18 cellular contexts compared by ENCODE assay signal in the genomic region with DNA sequence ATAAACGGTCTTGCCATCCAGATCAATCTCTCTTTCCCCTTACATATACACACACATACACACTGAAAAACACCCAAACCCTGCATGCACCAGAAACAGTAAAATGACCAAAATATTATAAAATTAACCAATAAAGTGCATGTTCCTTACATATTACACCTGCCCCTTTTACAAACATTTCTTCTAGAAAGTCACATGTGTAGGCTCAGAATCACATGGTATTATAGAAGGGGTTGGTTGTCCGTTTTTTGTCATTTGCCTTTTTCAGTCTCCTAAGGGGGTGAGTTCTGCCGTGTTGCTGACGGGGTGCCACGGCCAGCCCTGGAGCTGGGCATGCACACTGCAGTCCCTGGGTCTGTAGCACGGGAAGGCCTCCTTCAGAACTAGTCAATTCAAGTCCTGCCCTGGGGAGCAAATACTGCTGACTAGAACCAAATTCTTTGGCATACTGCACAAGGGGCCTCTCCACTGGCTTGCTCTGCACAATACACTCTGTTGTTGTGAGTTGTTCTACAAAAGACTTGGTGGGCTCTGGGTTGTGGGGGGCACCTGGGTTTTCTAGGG. TPM values are rescaled to one million over a fixed set of nuclear protein-coding genes. Genes with fewer than 3 reads are reported as not detected.
A peak's percentile ranks its signal among the peaks of the same experiment; 100 is the strongest.
DNase-seq lines count a peak whose midpoint lies in the region; ATAC-seq and FAIRE-seq lines count a peak whose summit lies in the region.
"Had no signal": no experiment of that assay in that cellular context is flagged by ENCODE, and none has a peak within 500 bp of the region (broad histone marks: within the 10 kb centered on the region; RNA-seq: fewer than 3 reads in every experiment).

No MANE protein-coding gene starts in this region.

- H3K4me1 Mint-ChIP-seq in activated CD4-positive, alpha-beta T cell treated with anti-CD3 and anti-CD28 coated beads, Interleukin-2, amount 10 ng/mL, durations not matched to agents 24 days and 14 days, result peaks cover 34% of the 10 kb centered on the region
- H3K4me1 Mint-ChIP-seq in activated CD4-positive, alpha-beta T cell treated with anti-CD3 and anti-CD28 coated beads for 36 hours, result peaks cover 37% of the 10 kb centered on the region
- peaks cover 36% of the 10 kb centered on the region for H3K4me1 Mint-ChIP-seq in stimulated activated naive CD8-positive, alpha-beta T cell treated with anti-CD3 and anti-CD28 coated beads, Interleukin-15, Interleukin-2, amounts not matched to agents 100 ng/mL and 50 ng/mL, for 24 hours (ENCODE audit: low read depth)
- H3K4me1 Mint-ChIP-seq in activated CD8-positive, alpha-beta memory T cell treated with anti-CD3 and anti-CD28 coated beads, Interleukin-2, amount 10 ng/mL, durations not matched to agents 7 days and 5 days, result peaks cover 28% of the 10 kb centered on the region

- H2AK5ac ChIP-seq in trophoblast cell (ENCODE audit: low read length), result no peak overlapping the region

- peak overlapping the region; percentile 17 for H3K18ac ChIP-seq in trophoblast cell (ENCODE audit: low read length)

- FAIRE-seq in frontal cortex (lab: Jason Lieb, UNC), result no peak
- FAIRE-seq: G401.6, K562 had no signal

- no peak overlapping the region for H3K4me2 ChIP-seq in trophoblast cell (ENCODE audit: low read length)
- H3K4me2 ChIP-seq: BLaER1 had no signal

- H3K79me1 ChIP-seq in trophoblast cell (ENCODE audit: low read length), result no peaks in the 10 kb centered on the region

- H3K36me3 Mint-ChIP-seq in activated CD4-positive, alpha-beta T cell treated with anti-CD3 and anti-CD28 coated beads, Interleukin-2, amount 10 ng/mL, durations not matched to agents 24 days and 14 days (ENCODE audit: low read depth), result peaks cover 49% of the 10 kb centered on the region
- H3K36me3 Mint-ChIP-seq in activated CD4-positive, alpha-beta T cell treated with anti-CD3 and anti-CD28 coated beads for 36 hours (ENCODE audit: low read depth), result peaks cover 23% of the 10 kb centered on the region
- H3K36me3 Mint-ChIP-seq in stimulated activated naive CD8-positive, alpha-beta T cell treated with anti-CD3 and anti-CD28 coated beads, Interleukin-15, Interleukin-2, amounts not matched to agents 100 ng/mL and 50 ng/mL, for 24 hours (ENCODE audit: low read depth), result peaks cover 42% of the 10 kb centered on the region
- peaks cover 30% of the 10 kb centered on the region for H3K36me3 Mint-ChIP-seq in activated CD8-positive, alpha-beta memory T cell treated with anti-CD3 and anti-CD28 coated beads, Interleukin-2, amount 10 ng/mL, durations not matched to agents 7 days and 5 days

- DNase-seq in activated CD4-positive, alpha-beta T cell treated with anti-CD3 and anti-CD28 coated beads, Interleukin-2, amount 10 ng/mL, durations not matched to agents 24 days and 14 days, result peak; percentile 48
- DNase-seq in activated CD4-positive, alpha-beta T cell treated with anti-CD3 and anti-CD28 coated beads for 36 hours, result no peak
- DNase-seq in stimulated activated naive CD8-positive, alpha-beta T cell treated with anti-CD3 and anti-CD28 coated beads, Interleukin-15, Interleukin-2, amounts not matched to agents 100 U/mL and 50 U/mL, for 24 hours, result no peak
- no peak for DNase-seq in trophoblast cell
- DNase-seq in frontal cortex (ENCODE audit: low spot score in 2 of 2), result no peak
- no peak for DNase-seq in activated CD8-positive, alpha-beta memory T cell treated with anti-CD3 and anti-CD28 coated beads, Interleukin-2, amount 10 ng/mL, durations not matched to agents 7 days and 5 days
- DNase-seq: DMS79 treated with DMSO at 0.1 percent for 48 hours; GM23248; NCI-H1417; NCI-H187 treated with DMSO at 0.1 percent for 48 hours; NK-92 treated with Interleukin-12 subunit alpha and Interleukin-12 subunit beta, amount 100 ng/mL, for 24 hours had no signal

- H4K12ac ChIP-seq in trophoblast cell (ENCODE audit: low read depth, low read length), result no peak overlapping the region

- H2BK120ac ChIP-seq in trophoblast cell (ENCODE audit: insufficient read depth, low read length, poor library complexity), result no peak overlapping the region

- no CpG with 5 or more reads among the region's 6 CpGs for WGBS in trophoblast cell (ENCODE audit: extremely low coverage, insufficient coverage, insufficient read length)

- H3K27ac ChIP-seq in trophoblast cell (ENCODE audit: low read depth, low read length), result no peak overlapping the region
- H3K27ac ChIP-seq: 22Rv1, BLaER1, GM23248 had no signal

- H3K9me3 Mint-ChIP-seq in activated CD4-positive, alpha-beta T cell treated with anti-CD3 and anti-CD28 coated beads, Interleukin-2, amount 10 ng/mL, durations not matched to agents 24 days and 14 days, result no peaks in the 10 kb centered on the region
- no peaks in the 10 kb centered on the region for H3K9me3 Mint-ChIP-seq in activated CD4-positive, alpha-beta T cell treated with anti-CD3 and anti-CD28 coated beads for 36 hours (ENCODE audit: low read depth)
- no peaks in the 10 kb centered on the region for H3K9me3 Mint-ChIP-seq in stimulated activated naive CD8-positive, alpha-beta T cell treated with anti-CD3 and anti-CD28 coated beads, Interleukin-15, Interleukin-2, amounts not matched to agents 100 ng/mL and 50 ng/mL, for 24 hours
- H3K9me3 Mint-ChIP-seq in activated CD8-positive, alpha-beta memory T cell treated with anti-CD3 and anti-CD28 coated beads, Interleukin-2, amount 10 ng/mL, durations not matched to agents 7 days and 5 days (ENCODE audit: low read depth), result no peaks in the 10 kb centered on the region

- no peak overlapping the region for H2BK12ac ChIP-seq in trophoblast cell (ENCODE audit: low read length)

- CTCF ChIA-PET in activated CD4-positive, alpha-beta T cell treated with anti-CD3 and anti-CD28 coated beads for 36 hours (lab: Charles Lee), result interaction anchor here (1.7 kb wide), 1 partner anchor 13 kb away, joined by 4 read pairs; no protein-coding TSS in a partner anchor
- CTCF ChIA-PET in activated CD8-positive, alpha-beta memory T cell treated with anti-CD3 and anti-CD28 coated beads, Interleukin-2, amount 10 ng/mL, durations not matched to agents 7 days and 5 days (lab: Charles Lee), result no interaction called here

- H3K9me3 ChIP-seq in trophoblast cell (ENCODE audit: insufficient read depth, low read depth, low read length), result no peaks in the 10 kb centered on the region
- H3K9me3 ChIP-seq: BLaER1 had no signal

- H3K4me3 Mint-ChIP-seq in activated CD4-positive, alpha-beta T cell treated with anti-CD3 and anti-CD28 coated beads, Interleukin-2, amount 10 ng/mL, durations not matched to agents 24 days and 14 days, result no peak overlapping the region
- no peak overlapping the region for H3K4me3 Mint-ChIP-seq in activated CD4-positive, alpha-beta T cell treated with anti-CD3 and anti-CD28 coated beads for 36 hours
- H3K4me3 Mint-ChIP-seq in stimulated activated naive CD8-positive, alpha-beta T cell treated with anti-CD3 and anti-CD28 coated beads, Interleukin-15, Interleukin-2, amounts not matched to agents 100 ng/mL and 50 ng/mL, for 24 hours, result no peak overlapping the region
- no peak overlapping the region for H3K4me3 Mint-ChIP-seq in activated CD8-positive, alpha-beta memory T cell treated with anti-CD3 and anti-CD28 coated beads, Interleukin-2, amount 10 ng/mL, durations not matched to agents 7 days and 5 days

- POLR2A ChIA-PET in activated CD4-positive, alpha-beta T cell treated with anti-CD3 and anti-CD28 coated beads for 36 hours (lab: Charles Lee), result no interaction called here

- no peak overlapping the region for H3K23ac ChIP-seq in trophoblast cell (ENCODE audit: low read length)

- peaks cover 25 to 29% of the 10 kb centered on the region in 2 experiments for H3K36me3 ChIP-seq in trophoblast cell (ENCODE audit: control insufficient read depth in 1 of 2, insufficient read depth in 2 of 2, low read length in 2 of 2)

- H3K27me3 Mint-ChIP-seq in activated CD4-positive, alpha-beta T cell treated with anti-CD3 and anti-CD28 coated beads, Interleukin-2, amount 10 ng/mL, durations not matched to agents 24 days and 14 days, result no peaks in the 10 kb centered on the region
- H3K27me3 Mint-ChIP-seq in activated CD4-positive, alpha-beta T cell treated with anti-CD3 and anti-CD28 coated beads for 36 hours, result no peaks in the 10 kb centered on the region
- H3K27me3 Mint-ChIP-seq in stimulated activated naive CD8-positive, alpha-beta T cell treated with anti-CD3 and anti-CD28 coated beads, Interleukin-15, Interleukin-2, amounts not matched to agents 100 ng/mL and 50 ng/mL, for 24 hours, result no peaks in the 10 kb centered on the region
- H3K27me3 Mint-ChIP-seq in activated CD8-positive, alpha-beta memory T cell treated with anti-CD3 and anti-CD28 coated beads, Interleukin-2, amount 10 ng/mL, durations not matched to agents 7 days and 5 days, result no peaks in the 10 kb centered on the region

- H3K9ac ChIP-seq in trophoblast cell (ENCODE audit: low read length), result no peak overlapping the region
- H3K9ac ChIP-seq: BLaER1, GM23248 had no signal

- H4K91ac ChIP-seq in trophoblast cell (ENCODE audit: low read depth, low read length), result no peak overlapping the region

- H3K14ac ChIP-seq in trophoblast cell (ENCODE audit: low read length), result no peak overlapping the region

- H3K4me1 ChIP-seq in trophoblast cell (ENCODE audit: control insufficient read depth in 1 of 2, insufficient read depth in 2 of 2, low read length in 2 of 2), result no peaks in the 10 kb centered on the region

- H2AFZ ChIP-seq in trophoblast cell (ENCODE audit: insufficient read depth, low read length, poor library complexity), result no peak overlapping the region
- H2AFZ ChIP-seq: GM23248 had no signal

- H3K4ac ChIP-seq in trophoblast cell (ENCODE audit: low read depth, low read length), result no peak overlapping the region

- no peak overlapping the region for H3K4me3 ChIP-seq in trophoblast cell (ENCODE audit: low read depth, low read length)
- H3K4me3 ChIP-seq: BLaER1, GM23248, K562 had no signal

- H3K27ac Mint-ChIP-seq in activated CD4-positive, alpha-beta T cell treated with anti-CD3 and anti-CD28 coated beads, Interleukin-2, amount 10 ng/mL, durations not matched to agents 24 days and 14 days, result no peak overlapping the region
- H3K27ac Mint-ChIP-seq in activated CD4-positive, alpha-beta T cell treated with anti-CD3 and anti-CD28 coated beads for 36 hours, result no peak overlapping the region
- H3K27ac Mint-ChIP-seq in stimulated activated naive CD8-positive, alpha-beta T cell treated with anti-CD3 and anti-CD28 coated beads, Interleukin-15, Interleukin-2, amounts not matched to agents 100 ng/mL and 50 ng/mL, for 24 hours, result peak overlapping the region; percentile 42
- H3K27ac Mint-ChIP-seq in activated CD8-positive, alpha-beta memory T cell treated with anti-CD3 and anti-CD28 coated beads, Interleukin-2, amount 10 ng/mL, durations not matched to agents 7 days and 5 days, result no peak overlapping the region

- H2BK5ac ChIP-seq in trophoblast cell (ENCODE audit: low read depth, low read length, poor library complexity), result no peak overlapping the region

- no peak overlapping the region for H4K8ac ChIP-seq in trophoblast cell (ENCODE audit: low read depth, low read length)

- no peaks in the 10 kb centered on the region for H3K27me3 ChIP-seq in trophoblast cell (ENCODE audit: insufficient read depth, low read length)
- H3K27me3 ChIP-seq: BLaER1 had no signal

- ATAC-seq in activated CD4-positive, alpha-beta T cell treated with anti-CD3 and anti-CD28 coated beads for 36 hours, result no peak
- no peak for ATAC-seq in stimulated activated naive CD8-positive, alpha-beta T cell treated with anti-CD3 and anti-CD28 coated beads, Interleukin-15, Interleukin-2, amounts not matched to agents 100 U/mL and 50 U/mL, for 24 hours
- no peak for ATAC-seq in activated CD8-positive, alpha-beta memory T cell treated with anti-CD3 and anti-CD28 coated beads, Interleukin-2, amount 10 ng/mL, durations not matched to agents 7 days and 5 days
- no peak for ATAC-seq in GM18519 (IDR thresholded peaks at IDR 0.05; ENCODE audit: low FRiP score, unreplicated experiment)
- ATAC-seq: HCT116, K562 had no signal

- no peaks in the 10 kb centered on the region for H3K79me2 ChIP-seq in trophoblast cell (ENCODE audit: control insufficient read depth, insufficient read depth, low read length, poor library complexity)

- intact Hi-C loops in activated CD4-positive, alpha-beta T cell treated with anti-CD3 and anti-CD28 coated beads, Interleukin-2, amount 10 ng/mL, durations not matched to agents 24 days and 14 days (cut with micrococcal nuclease), result no loop called here
- intact Hi-C loops in activated CD4-positive, alpha-beta T cell treated with anti-CD3 and anti-CD28 coated beads for 36 hours (cut with DNase I, micrococcal nuclease), result no loop called here

RNA-seq across cellular contexts. Expression of a gene that starts 8.0 kb away (rescaled TPM):
- 5.6 and 6.4 TPM in 2 replicates for total RNA-seq in activated CD4-positive, alpha-beta T cell treated with anti-CD3 and anti-CD28 coated beads, Interleukin-2, amount 10 ng/mL, durations not matched to agents 24 days and 14 days
- 10 to 100 TPM; 13.9 to 14.2 TPM for total RNA-seq in activated CD4-positive, alpha-beta T cell treated with anti-CD3 and anti-CD28 coated beads for 36 hours
- 10.5 and 11.5 TPM in 2 replicates for polyA plus RNA-seq in trophoblast cell (2013)
- total RNA-seq in frontal cortex, result 0.82 TPM
- total RNA-seq in activated CD8-positive, alpha-beta memory T cell treated with anti-CD3 and anti-CD28 coated beads, Interleukin-2, amount 10 ng/mL, durations not matched to agents 7 days and 5 days, result 1 to 10 TPM; 2.7 to 7.0 TPM

RNA-seq across cellular contexts. Expression of a gene that starts 37.8 kb away (rescaled TPM):
- 43.1 and 49.8 TPM in 2 replicates for total RNA-seq in activated CD4-positive, alpha-beta T cell treated with anti-CD3 and anti-CD28 coated beads, Interleukin-2, amount 10 ng/mL, durations not matched to agents 24 days and 14 days
- 10 to 100 TPM; 17.3 to 20.2 TPM for total RNA-seq in activated CD4-positive, alpha-beta T cell treated with anti-CD3 and anti-CD28 coated beads for 36 hours
- polyA plus RNA-seq in trophoblast cell (2013), result 1.6 and 1.9 TPM in 2 replicates
- total RNA-seq in frontal cortex, result 19.6 TPM
- 10 to 100 TPM; 15.6 to 20.1 TPM for total RNA-seq in activated CD8-positive, alpha-beta memory T cell treated with anti-CD3 and anti-CD28 coated beads, Interleukin-2, amount 10 ng/mL, durations not matched to agents 7 days and 5 days

RNA-seq across cellular contexts. Expression of a gene that starts 41.3 kb away (rescaled TPM):
- 91.3 and 91.4 TPM in 2 replicates for total RNA-seq in activated CD4-positive, alpha-beta T cell treated with anti-CD3 and anti-CD28 coated beads, Interleukin-2, amount 10 ng/mL, durations not matched to agents 24 days and 14 days
- 10 to 100 TPM; 60.5 to 74.1 TPM for total RNA-seq in activated CD4-positive, alpha-beta T cell treated with anti-CD3 and anti-CD28 coated beads for 36 hours
- 33.6 and 35.0 TPM in 2 replicates for polyA plus RNA-seq in trophoblast cell (2013)
- total RNA-seq in frontal cortex, result 30.6 TPM
- 10 to 100 TPM; 69.5 to 79.5 TPM for total RNA-seq in activated CD8-positive, alpha-beta memory T cell treated with anti-CD3 and anti-CD28 coated beads, Interleukin-2, amount 10 ng/mL, durations not matched to agents 7 days and 5 days
